ENCODE assay signal across 9 cellular contexts in the genomic region with DNA sequence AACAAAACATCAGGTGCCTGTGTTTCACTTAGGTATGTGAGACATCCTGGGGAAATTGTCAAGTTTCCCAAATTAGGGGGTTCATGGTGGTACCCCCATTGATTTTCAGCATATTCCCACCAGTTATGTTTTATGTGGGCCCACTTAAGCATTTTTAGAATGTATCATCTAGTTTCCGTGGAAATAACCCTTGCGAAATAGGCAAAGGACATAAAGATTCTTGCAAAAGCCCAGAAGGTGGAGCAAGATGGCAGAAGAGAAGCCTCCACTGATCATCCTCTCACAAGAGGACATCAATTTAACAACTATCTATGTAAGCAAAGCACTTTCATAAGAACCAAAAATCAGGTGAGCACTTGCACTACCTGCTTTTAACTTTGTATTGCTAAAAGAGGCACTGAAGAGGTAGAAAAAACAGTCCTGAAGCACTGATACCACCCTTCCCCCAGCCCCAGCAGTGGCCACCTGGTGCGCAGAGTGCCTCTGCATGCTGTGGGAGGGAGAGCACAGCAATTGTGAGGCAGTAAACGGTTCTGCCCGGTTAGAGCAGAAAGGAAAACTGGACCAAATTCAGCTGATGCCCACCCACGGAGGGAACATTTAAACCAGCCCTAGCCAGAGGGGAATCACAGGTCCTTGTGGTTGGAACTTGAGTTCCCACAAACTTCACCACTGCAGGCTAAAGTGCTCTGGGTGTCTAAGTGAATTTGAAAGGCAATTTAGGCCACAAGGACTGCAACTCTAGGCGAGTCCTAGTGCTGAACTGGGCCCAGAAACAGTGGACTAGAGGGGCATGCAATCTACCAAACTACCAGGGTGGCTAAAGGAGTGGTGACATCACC. TPM values are rescaled to one million over a fixed set of nuclear protein-coding genes. Genes with fewer than 3 reads are reported as not detected.
DNase-seq lines count a peak whose midpoint lies in the region; ATAC-seq and TF ChIP-seq lines count a peak whose summit lies in the region.
"Had no signal": no experiment of that assay in that cellular context is flagged by ENCODE, and none has a peak within 500 bp of the region (broad histone marks: within the 10 kb centered on the region; RNA-seq: fewer than 3 reads in every experiment).

No MANE protein-coding gene starts in this region.

- H3K27ac ChIP-seq in adrenal gland (no peak overlapping the region), tibial nerve (no peak overlapping the region)

- TF ChIP-seq EP300 in tibial nerve (IDR thresholded peaks at IDR 0.05), result no peak

- WGBS in adrenal gland, 4 donors, result 84 to 91% (median 86%) methylated on average over 7 of the region's 7 CpGs
- 72 to 74% methylated on average over 7 of the region's 7 CpGs for WGBS in tibial nerve, 2 donors

- H3K9me3 ChIP-seq in adrenal gland (replicated peaks in 1 of 3) (no peaks in the 10 kb centered on the region), tibial nerve (peaks cover 0 to under 1% (median 0%) of the 10 kb centered on the region in 4 donors)

- H3K4me3 ChIP-seq in fibroblast of villous mesenchyme (ENCODE audit: low read depth, low read length) (no peak overlapping the region), adrenal gland (no peak overlapping the region), tibial nerve (no peak overlapping the region)

- no peak for TF ChIP-seq CTCF in fibroblast of villous mesenchyme (IDR thresholded peaks at IDR 0.05; ENCODE audit: insufficient read depth, low read depth, low read length)
- TF ChIP-seq CTCF in adrenal gland (IDR thresholded peaks at IDR 0.05), result no peak
- TF ChIP-seq CTCF in tibial nerve (IDR thresholded peaks at IDR 0.05), result no peak

- H3K36me3 ChIP-seq in adrenal gland (replicated peaks in 1 of 2) (no peaks in the 10 kb centered on the region), tibial nerve (no peaks in the 10 kb centered on the region)

- intact Hi-C loops in adrenal gland (cut with DNase I), result no loop called here

- peaks cover 12 to 16% of the 10 kb centered on the region in 2 donors for H3K4me1 ChIP-seq in adrenal gland (replicated peaks in 1 of 2)
- no peaks in the 10 kb centered on the region for H3K4me1 ChIP-seq in tibial nerve

- peak; percentile 34 for ATAC-seq in GM21825 (IDR thresholded peaks at IDR 0.05; ENCODE audit: unreplicated experiment)

- TF ChIP-seq POLR2A in adrenal gland (IDR thresholded peaks at IDR 0.05), result no peak
- TF ChIP-seq POLR2A in tibial nerve (IDR thresholded peaks at IDR 0.05), result no peak

- no peaks in the 10 kb centered on the region for H3K27me3 ChIP-seq in adrenal gland
- no peaks in the 10 kb centered on the region for H3K27me3 ChIP-seq in tibial nerve

- peak; percentile 18 for DNase-seq in DMS53 (lab: John Stamatoyannopoulos, UW)
- no peak for DNase-seq in DMS53 treated with DMSO at 0.1 percent for 48 hours (lab: John Stamatoyannopoulos, UW; ENCODE audit: unreplicated experiment)
- DNase-seq in LHCN-M2 (ENCODE audit: low read depth), result peak; percentile 27
- peak; percentile 66 for DNase-seq in fibroblast of villous mesenchyme (ENCODE audit: low read depth)
- no peak for DNase-seq in adrenal gland
- DNase-seq in tibial nerve (ENCODE audit: low spot score in 2 of 2), result no peak
- no peak for DNase-seq in cerebellar nuclear complex (lab: John Stamatoyannopoulos, UW)
- DNase-seq: 8988T had no signal

RNA-seq across cellular contexts. Expression of a gene that starts 23.2 kb away (rescaled TPM):
- total RNA-seq in LHCN-M2 (2014; rRNA removed), result 0.06 and 0.34 TPM in 2 replicates
- not detected for polyA plus RNA-seq in LHCN-M2 (2012)
- 1.3 and 1.7 TPM in 2 replicates for total RNA-seq in fibroblast of villous mesenchyme
- 10 to 100 TPM in 6 of 8 donors, 1 to 10 TPM in 2; 8.2 to 40.1 (median 14.8) TPM for total RNA-seq in adrenal gland
- polyA plus RNA-seq in adrenal gland, result 10 to 100 TPM in 2 of 3 donors, 1 to 10 TPM in 1; 2.2 to 27.4 (median 19.4) TPM
- total RNA-seq in tibial nerve, result 10 to 100 TPM in 2 of 4 donors, 1 to 10 TPM in 2; 8.2 to 12.2 (median 9.8) TPM

Comparison
In these comparisons a context has a peak if more than half of its experiments do, and no peak if none do; other contexts are left out.
1. DNase-seq: peak in DMS53 (single experiment), LHCN-M2 (single experiment) and fibroblast of villous mesenchyme (single experiment); none in DMS53 treated with DMSO at 0.1 percent for 48 hours (single experiment), adrenal gland (0 of 7), tibial nerve (0 of 2) and cerebellar nuclear complex (0 of 2).